Comparison of ENCODE assay signal across 8 cellular contexts in genomic region chr21:26170471-26171309, GRCh38. TPM values are rescaled to one million over a fixed set of nuclear protein-coding genes. Genes with fewer than 3 reads are reported as not detected.
DNase-seq lines count a peak whose midpoint lies in the region; ATAC-seq and TF ChIP-seq lines count a peak whose summit lies in the region.

APP (minus strand) TSS chr21:26170770; CDS start chr21:26170620, 150 bp downstream.

- peak within 1 kb of the TSS; percentile 81 for H3K27ac ChIP-seq in skeletal muscle tissue (ENCODE audit: low read depth, low read length)

- H3K36me3 Mint-ChIP-seq in MCF 10A (ENCODE audit: insufficient read depth, unreplicated experiment) = peaks cover 11% of the 10 kb centered on the region

- H3K27me3 ChIP-seq in skeletal muscle tissue (ENCODE audit: control insufficient read depth in 3 of 3, insufficient read depth in 3 of 3, low read length in 3 of 3) = peaks cover 0 to 18% (median 14%) of the 10 kb centered on the region in 3 donors

- intact Hi-C loops in MCF 10A (cut with micrococcal nuclease) = loop anchor here (1.0 to 10.0 kb wide), 6 partner anchors 208 to 547 kb away; no protein-coding TSS in a partner anchor

- no TSS peak for BruUV-seq in MCF 10A (replicated peaks; lab: Mats Ljungman, UMichigan)

- CTCF ChIA-PET in MCF 10A (lab: Yijun Ruan, JAX) = interaction anchor here (0.6 to 1.7 kb wide), 19 partner anchors 11 to 547 kb away, joined by 3 to 8 read pairs (median 3); no protein-coding TSS in a partner anchor

- in situ Hi-C loops in GM13977 (cut with MboI; ENCODE audit: low pct_unique_long_range_greater_than_20kb, low sequenced_read_pairs, unreplicated experiment) = loop anchor here (25.0 kb wide), 1 partner anchor 283 kb away; no protein-coding TSS in a partner anchor

- TF ChIP-seq CTCF in GM13977 (IDR thresholded peaks at IDR 0.05; ENCODE audit: extremely low read depth, insufficient read depth, missing control alignments) (peak; percentile 94), MCF 10A (IDR thresholded peaks at IDR 0.05; ENCODE audit: unreplicated experiment) (peak; percentile 97)

- H3K4me1 Mint-ChIP-seq in MCF 10A (ENCODE audit: insufficient read depth, unreplicated experiment) = peaks cover 24% of the 10 kb centered on the region

- peak; percentile 96 for DNase-seq in GM13977 (ENCODE audit: low spot score)
- DNase-seq in NCI-H146 (lab: John Stamatoyannopoulos, UW) = peak; percentile 76
- DNase-seq in UCSD-AML1 (lab: John Stamatoyannopoulos, UW; ENCODE audit: unreplicated experiment) = peak; percentile 85
- DNase-seq in MCF 10A (ENCODE audit: unreplicated experiment) = peak; percentile 77
- DNase-seq in OCI-M1 (lab: John Stamatoyannopoulos, UW) = no peak

- no peaks in the 10 kb centered on the region for H3K36me3 ChIP-seq in skeletal muscle tissue (ENCODE audit: control insufficient read depth in 3 of 3, insufficient read depth in 3 of 3, low read length in 3 of 3)

- H3K27ac Mint-ChIP-seq in MCF 10A (ENCODE audit: low read depth, unreplicated experiment) = peak within 1 kb of the TSS; percentile 85

- POLR2A ChIA-PET in MCF 10A (lab: Yijun Ruan, JAX) = interaction anchor here (0.6 to 13.8 kb wide), 17 partner anchors 9 to 339 kb away, joined by 3 to 260 read pairs (median 3); no protein-coding TSS in a partner anchor

- H3K27me3 Mint-ChIP-seq in MCF 10A (ENCODE audit: insufficient read depth, unreplicated experiment) = no peaks in the 10 kb centered on the region

- H3K9ac ChIP-seq in skeletal muscle tissue (ENCODE audit: low read depth in 1 of 3, low read length in 3 of 3) = peak within 1 kb of the TSS; percentile 69 to 83 (median 72)

- no peaks in the 10 kb centered on the region for H3K9me3 Mint-ChIP-seq in MCF 10A (ENCODE audit: unreplicated experiment)

- H3K4me3 ChIP-seq in iPS-18c (ENCODE audit: insufficient read depth, low read depth, low read length) = peak within 1 kb of the TSS; percentile 94
- peak within 1 kb of the TSS; percentile 78 to 93 (median 79) for H3K4me3 ChIP-seq in skeletal muscle tissue (ENCODE audit: low read length in 3 of 3)

- peak; percentile 77 for ATAC-seq in HG02763 (IDR thresholded peaks at IDR 0.05; ENCODE audit: unreplicated experiment)

- H3K4me3 Mint-ChIP-seq in MCF 10A (ENCODE audit: unreplicated experiment) = peak within 1 kb of the TSS; percentile 96

- H3K9me3 ChIP-seq in iPS-18c (ENCODE audit: control insufficient read depth, insufficient read depth, low read length) (peaks cover 2% of the 10 kb centered on the region), skeletal muscle tissue (ENCODE audit: control insufficient read depth in 3 of 3, low read length in 3 of 3) (no peaks in the 10 kb centered on the region)

- H3K4me1 ChIP-seq in skeletal muscle tissue (ENCODE audit: control insufficient read depth in 3 of 3, insufficient read depth in 3 of 3, low read length in 3 of 3) = peaks cover 15 to 30% (median 23%) of the 10 kb centered on the region in 3 donors

RNA-seq across cellular contexts. Expression of gene APP, which starts in this region (rescaled TPM):
- total RNA-seq in MCF 10A (2022) (459 and 472 TPM in 2 replicates), skeletal muscle tissue (141 TPM)
